In the genomic region with DNA sequence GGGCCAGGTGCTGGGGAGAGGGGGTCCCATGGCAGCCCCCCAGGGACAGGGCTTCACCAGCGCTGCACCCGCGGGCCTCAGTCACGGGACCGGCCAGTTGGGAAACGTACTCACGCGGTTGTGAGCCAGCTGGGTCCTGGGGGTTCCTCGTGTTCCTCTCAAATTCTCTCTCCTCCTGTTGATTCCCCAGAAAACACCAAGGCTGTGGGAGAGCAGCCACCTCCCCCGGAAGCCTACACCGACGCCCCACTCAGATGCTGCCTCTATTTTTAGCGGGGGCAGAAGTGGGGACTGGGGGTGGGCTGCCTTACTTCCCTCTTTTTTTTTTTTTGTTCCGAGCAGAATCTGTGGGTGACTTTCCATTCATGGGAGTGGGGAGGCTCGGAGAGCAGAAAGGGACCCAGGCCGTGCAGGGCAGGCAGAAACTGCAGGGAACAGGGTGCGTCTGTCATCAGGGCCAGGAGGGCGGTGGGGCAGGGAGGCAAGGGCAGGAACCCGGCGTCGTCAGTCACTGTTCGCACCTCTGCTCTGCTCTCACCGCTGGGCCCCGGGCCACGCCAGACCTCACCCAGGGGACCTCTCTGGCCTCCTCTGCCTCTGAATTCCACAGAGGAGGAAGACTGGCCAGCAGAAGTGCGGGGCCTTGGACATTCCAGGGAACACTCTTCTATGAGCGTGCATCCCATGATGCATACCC, we compare ENCODE assay signal across 1 cellular context.
TF ChIP-seq lines count a peak whose summit lies in the region.

No MANE protein-coding gene starts in this region.

TF ChIP-seq in WTC11, 78 proteins besides CTCF, POLR2A, EP300 and RAD21 (continued from another document):
- TF ChIP-seq, protein P1, sequence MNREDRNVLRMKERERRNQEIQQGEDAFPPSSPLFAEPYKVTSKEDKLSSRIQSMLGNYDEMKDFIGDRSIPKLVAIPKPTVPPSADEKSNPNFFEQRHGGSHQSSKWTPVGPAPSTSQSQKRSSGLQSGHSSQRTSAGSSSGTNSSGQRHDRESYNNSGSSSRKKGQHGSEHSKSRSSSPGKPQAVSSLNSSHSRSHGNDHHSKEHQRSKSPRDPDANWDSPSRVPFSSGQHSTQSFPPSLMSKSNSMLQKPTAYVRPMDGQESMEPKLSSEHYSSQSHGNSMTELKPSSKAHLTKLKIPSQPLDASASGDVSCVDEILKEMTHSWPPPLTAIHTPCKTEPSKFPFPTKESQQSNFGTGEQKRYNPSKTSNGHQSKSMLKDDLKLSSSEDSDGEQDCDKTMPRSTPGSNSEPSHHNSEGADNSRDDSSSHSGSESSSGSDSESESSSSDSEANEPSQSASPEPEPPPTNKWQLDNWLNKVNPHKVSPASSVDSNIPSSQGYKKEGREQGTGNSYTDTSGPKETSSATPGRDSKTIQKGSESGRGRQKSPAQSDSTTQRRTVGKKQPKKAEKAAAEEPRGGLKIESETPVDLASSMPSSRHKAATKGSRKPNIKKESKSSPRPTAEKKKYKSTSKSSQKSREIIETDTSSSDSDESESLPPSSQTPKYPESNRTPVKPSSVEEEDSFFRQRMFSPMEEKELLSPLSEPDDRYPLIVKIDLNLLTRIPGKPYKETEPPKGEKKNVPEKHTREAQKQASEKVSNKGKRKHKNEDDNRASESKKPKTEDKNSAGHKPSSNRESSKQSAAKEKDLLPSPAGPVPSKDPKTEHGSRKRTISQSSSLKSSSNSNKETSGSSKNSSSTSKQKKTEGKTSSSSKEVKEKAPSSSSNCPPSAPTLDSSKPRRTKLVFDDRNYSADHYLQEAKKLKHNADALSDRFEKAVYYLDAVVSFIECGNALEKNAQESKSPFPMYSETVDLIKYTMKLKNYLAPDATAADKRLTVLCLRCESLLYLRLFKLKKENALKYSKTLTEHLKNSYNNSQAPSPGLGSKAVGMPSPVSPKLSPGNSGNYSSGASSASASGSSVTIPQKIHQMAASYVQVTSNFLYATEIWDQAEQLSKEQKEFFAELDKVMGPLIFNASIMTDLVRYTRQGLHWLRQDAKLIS (CRISPR knock-in tag; IDR thresholded peaks at IDR 0.05; ENCODE audit: borderline replicate concordance): no peak
- TF ChIP-seq IRF2 (CRISPR knock-in tag; IDR thresholded peaks at IDR 0.05; ENCODE audit: borderline replicate concordance, low read depth): no peak
- TF ChIP-seq ESRRA (CRISPR knock-in tag; IDR thresholded peaks at IDR 0.05; ENCODE audit: borderline replicate concordance): no peak
- TF ChIP-seq ZNF671 (CRISPR knock-in tag; IDR thresholded peaks at IDR 0.05): no peak
- no peak for TF ChIP-seq ZNF423 (CRISPR knock-in tag; IDR thresholded peaks at IDR 0.05)
- TF ChIP-seq NR2C2 (CRISPR knock-in tag; IDR thresholded peaks at IDR 0.05): no peak
- TF ChIP-seq MXD4 (CRISPR knock-in tag; IDR thresholded peaks at IDR 0.05; ENCODE audit: borderline replicate concordance): no peak
